In the genomic region with DNA sequence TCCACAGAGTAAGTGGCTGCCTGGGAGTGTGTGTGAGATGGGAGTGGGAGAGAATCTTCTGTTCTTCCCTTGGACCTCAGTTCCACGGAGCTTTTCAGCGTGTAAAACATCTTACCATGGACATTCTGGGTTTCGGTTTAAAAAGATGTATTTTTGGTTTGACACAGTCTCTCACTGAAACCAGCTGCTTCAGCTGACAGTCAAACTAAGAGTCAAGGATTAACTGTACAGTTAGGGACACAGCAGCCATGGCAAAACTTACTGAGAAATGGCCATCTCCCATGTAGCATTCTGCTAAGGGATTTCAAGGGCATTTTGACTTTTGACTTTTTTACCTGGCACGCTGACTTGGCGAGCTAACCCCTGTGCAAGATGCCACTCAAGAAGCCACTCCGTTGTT, we compare ENCODE assay signal across 18 cellular contexts.
"Had no signal": no experiment of that assay in that cellular context is flagged by ENCODE, and none has a peak within 500 bp of the region (broad histone marks: within the 10 kb centered on the region; RNA-seq: fewer than 3 reads in every experiment).

No MANE protein-coding gene starts in this region.

- H3K4me1 ChIP-seq: adrenal gland, gastrocnemius medialis, left ventricle myocardium inferior, parathyroid adenoma, upper lobe of right lung had no signal

- H3K9ac ChIP-seq: parathyroid adenoma had no signal

- H3K27me3 ChIP-seq: adrenal gland, gastrocnemius medialis, heart left ventricle, upper lobe of right lung had no signal

- ATAC-seq: activated CD4-positive, CD25-positive, alpha-beta regulatory T cell treated with anti-CD3 and anti-CD28 coated beads, Interleukin-2, amount 50 U/mL, for 24 hours; gastrocnemius medialis; heart left ventricle; sciatic nerve; stimulated activated naive B cell treated with anti-CD40 and anti-IgM and Interleukin-4, amounts not matched to agents 10 μg/mL and 1 μg/mL and 100 μg/mL, for 72 hours; upper lobe of right lung had no signal

- DNase-seq: activated CD4-positive, alpha-beta T cell treated with anti-CD3 and anti-CD28 coated beads, Interleukin-2, amount 50 U/mL, for 1 hour; activated CD8-positive, alpha-beta memory T cell treated with anti-CD3 and anti-CD28 coated beads for 24 hours; activated CD8-positive, alpha-beta memory T cell treated with anti-CD3 and anti-CD28 coated beads, Interleukin-2, amount 50 U/mL, for 48 hours; activated gamma-delta T cell; activated T-cell treated with anti-CD3 and anti-CD28 coated beads, Interleukin-2, amount 50 U/mL, for 72 hours; adrenal gland; cerebellar nuclear complex; cortex of kidney; gastrocnemius medialis; heart left ventricle; left ventricle myocardium inferior; naive B cell; stimulated activated CD4-positive, alpha-beta T cell treated with anti-CD3 and anti-CD28 coated beads, Interleukin-4, amount 100 ng/mL, for 24 hours; stimulated activated naive B cell treated with anti-CD40 and anti-IgM and Interleukin-4, amounts not matched to agents 10 μg/mL and 1 μg/mL and 100 μg/mL, for 72 hours; upper lobe of right lung had no signal

- H3K27ac ChIP-seq: adrenal gland, gastrocnemius medialis, heart left ventricle, left ventricle myocardium inferior, parathyroid adenoma, upper lobe of right lung had no signal

- H3K79me2 ChIP-seq: parathyroid adenoma had no signal

- H3K9me3 ChIP-seq: adrenal gland, gastrocnemius medialis, heart left ventricle, left ventricle myocardium inferior, upper lobe of right lung had no signal

- H3K36me3 ChIP-seq: adrenal gland, gastrocnemius medialis, heart left ventricle, left ventricle myocardium inferior, upper lobe of right lung had no signal

- H2AFZ ChIP-seq: parathyroid adenoma had no signal

- H3K4me3 ChIP-seq: adrenal gland, gastrocnemius medialis, heart left ventricle, left ventricle myocardium inferior, upper lobe of right lung had no signal
